In genomic region chr17:81241648-81242420, GRCh38 we compare ENCODE assay signal across 8 cellular contexts. TPM values are rescaled to one million over a fixed set of nuclear protein-coding genes. Genes with fewer than 3 reads are reported as not detected.
DNase-seq lines count a peak whose midpoint lies in the region; ATAC-seq and TF ChIP-seq lines count a peak whose summit lies in the region.

No MANE protein-coding gene starts in this region.

- no peak overlapping the region for H3K4me3 ChIP-seq in cardiac fibroblast (replicated peaks in 1 of 2; ENCODE audit: low read depth in 2 of 2, low read length in 2 of 2)

- peak overlapping the region; percentile 12 for H3K27ac Mint-ChIP-seq in mesothelial cell of epicardium
- H3K27ac Mint-ChIP-seq in stimulated activated memory B cell treated with anti-CD40 and anti-IgM and Interleukin-4, amounts not matched to agents 10 μg/mL and 1 μg/mL and 100 μg/mL, for 72 hours, result peak overlapping the region; percentile 41

- ATAC-seq in stimulated activated memory B cell treated with anti-CD40 and anti-IgM and Interleukin-4, amounts not matched to agents 10 μg/mL and 1 μg/mL and 100 μg/mL, for 72 hours, result no peak
- ATAC-seq in HG03571 (IDR thresholded peaks at IDR 0.05; ENCODE audit: unreplicated experiment) (no peak), HG02870 (IDR thresholded peaks at IDR 0.05; ENCODE audit: unreplicated experiment) (no peak)

- H3K4me1 Mint-ChIP-seq in mesothelial cell of epicardium, result peaks cover 15% of the 10 kb centered on the region
- H3K4me1 Mint-ChIP-seq in stimulated activated memory B cell treated with anti-CD40 and anti-IgM and Interleukin-4, amounts not matched to agents 10 μg/mL and 1 μg/mL and 100 μg/mL, for 72 hours, result peaks cover 53% of the 10 kb centered on the region

- H3K4me3 Mint-ChIP-seq in mesothelial cell of epicardium, result peak overlapping the region; percentile 91
- no peak overlapping the region for H3K4me3 Mint-ChIP-seq in stimulated activated memory B cell treated with anti-CD40 and anti-IgM and Interleukin-4, amounts not matched to agents 10 μg/mL and 1 μg/mL and 100 μg/mL, for 72 hours

- DNase-seq in EL, result peak; percentile 44
- peak; percentile 72 for DNase-seq in KG1 (lab: John Stamatoyannopoulos, UW)
- peak; percentile 26 for DNase-seq in activated CD4-positive, CD25-positive, alpha-beta regulatory T cell treated with anti-CD3 and anti-CD28 coated beads, Interleukin-2, amount 50 U/mL, for 16 hours (ENCODE audit: low read depth, low spot score)
- DNase-seq in cardiac fibroblast (ENCODE audit: low read depth in 2 of 2), result peak; percentile 40 to 49
- peak in 1 of 2 experiments; percentile 74 for DNase-seq in mesothelial cell of epicardium (ENCODE audit: low spot score in 2 of 2, unreplicated experiment in 2 of 2)

- peaks cover 3% of the 10 kb centered on the region for H3K36me3 Mint-ChIP-seq in mesothelial cell of epicardium
- peaks cover 21% of the 10 kb centered on the region for H3K36me3 Mint-ChIP-seq in stimulated activated memory B cell treated with anti-CD40 and anti-IgM and Interleukin-4, amounts not matched to agents 10 μg/mL and 1 μg/mL and 100 μg/mL, for 72 hours

- H3K27me3 Mint-ChIP-seq in mesothelial cell of epicardium (ENCODE audit: low read depth), result no peaks in the 10 kb centered on the region
- no peaks in the 10 kb centered on the region for H3K27me3 Mint-ChIP-seq in stimulated activated memory B cell treated with anti-CD40 and anti-IgM and Interleukin-4, amounts not matched to agents 10 μg/mL and 1 μg/mL and 100 μg/mL, for 72 hours

- TF ChIP-seq CTCF in cardiac fibroblast (IDR thresholded peaks at IDR 0.05; ENCODE audit: low read depth, low read length), result peak; percentile 80
- peak; percentile 68 for TF ChIP-seq CTCF in mesothelial cell of epicardium (IDR thresholded peaks at IDR 0.05; ENCODE audit: unreplicated experiment)

- H3K9me3 Mint-ChIP-seq in mesothelial cell of epicardium, result no peaks in the 10 kb centered on the region
- H3K9me3 Mint-ChIP-seq in stimulated activated memory B cell treated with anti-CD40 and anti-IgM and Interleukin-4, amounts not matched to agents 10 μg/mL and 1 μg/mL and 100 μg/mL, for 72 hours, result no peaks in the 10 kb centered on the region

RNA-seq across cellular contexts. Expression of gene NDUFAF8, which starts 2.7 kb away (rescaled TPM):
- total RNA-seq in mesothelial cell of epicardium, result 46.8 to 47.6 TPM (median 47.3 TPM) in 3 replicates

RNA-seq across cellular contexts. Expression of gene TEPSIN, which starts 3.0 kb away (rescaled TPM):
- total RNA-seq in mesothelial cell of epicardium, result 44.6 to 49.2 TPM (median 45.0 TPM) in 3 replicates

RNA-seq across cellular contexts. Expression of gene CEP131, which starts 19.1 kb away (rescaled TPM):
- 26.3 to 27.6 TPM (median 27.3 TPM) in 3 replicates for total RNA-seq in mesothelial cell of epicardium

RNA-seq across cellular contexts. Expression of gene SLC38A10, which starts 53.3 kb away (rescaled TPM):
- total RNA-seq in mesothelial cell of epicardium, result 96.6 to 105 TPM (median 103 TPM) in 3 replicates
